In the genomic region with DNA sequence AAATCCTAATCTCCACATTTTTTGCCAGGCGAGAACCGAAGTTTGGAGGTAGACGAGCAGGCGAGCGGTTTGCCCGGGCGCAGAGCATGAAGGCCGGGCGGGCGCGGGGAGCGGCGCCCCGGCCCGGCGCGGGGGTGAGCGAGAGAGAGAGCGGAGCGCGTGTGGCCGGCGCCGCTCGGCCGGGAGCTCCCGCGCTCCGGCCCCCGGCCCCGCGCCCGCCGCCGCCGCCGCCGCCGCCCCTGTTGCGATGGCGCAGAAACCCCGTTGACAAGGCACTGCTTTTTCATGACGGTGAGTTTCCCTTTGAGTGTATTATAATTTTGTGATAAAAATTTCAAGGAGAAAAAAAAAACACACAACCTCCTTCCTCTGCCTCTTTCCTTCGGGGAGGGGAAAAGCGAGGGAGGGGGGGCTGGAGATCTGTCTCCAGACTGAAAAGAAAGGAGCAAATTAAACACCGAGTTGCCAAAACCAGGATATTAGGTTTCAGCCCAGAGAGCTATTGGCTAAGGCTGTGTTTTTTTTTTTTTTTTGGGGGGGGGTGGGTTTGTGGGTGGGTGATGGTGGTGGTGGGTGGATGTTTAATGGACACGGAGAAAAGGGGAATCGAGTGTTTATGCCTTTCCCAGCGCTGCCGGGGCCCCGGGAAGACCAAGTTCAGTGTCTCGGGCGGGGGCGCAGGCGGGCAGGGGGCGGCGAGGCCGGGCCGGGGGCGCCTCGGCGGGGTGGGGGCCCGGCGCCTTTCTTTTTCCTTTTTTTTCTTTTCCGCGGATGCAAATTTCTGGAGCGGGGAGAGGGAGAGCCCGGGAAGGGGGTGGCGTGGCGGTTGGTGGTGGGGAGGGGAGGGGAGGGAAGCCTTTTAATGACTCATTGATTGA, we compare ENCODE assay signal across 1 cellular context.
TF ChIP-seq lines count a peak whose summit lies in the region.

A gene with protein sequence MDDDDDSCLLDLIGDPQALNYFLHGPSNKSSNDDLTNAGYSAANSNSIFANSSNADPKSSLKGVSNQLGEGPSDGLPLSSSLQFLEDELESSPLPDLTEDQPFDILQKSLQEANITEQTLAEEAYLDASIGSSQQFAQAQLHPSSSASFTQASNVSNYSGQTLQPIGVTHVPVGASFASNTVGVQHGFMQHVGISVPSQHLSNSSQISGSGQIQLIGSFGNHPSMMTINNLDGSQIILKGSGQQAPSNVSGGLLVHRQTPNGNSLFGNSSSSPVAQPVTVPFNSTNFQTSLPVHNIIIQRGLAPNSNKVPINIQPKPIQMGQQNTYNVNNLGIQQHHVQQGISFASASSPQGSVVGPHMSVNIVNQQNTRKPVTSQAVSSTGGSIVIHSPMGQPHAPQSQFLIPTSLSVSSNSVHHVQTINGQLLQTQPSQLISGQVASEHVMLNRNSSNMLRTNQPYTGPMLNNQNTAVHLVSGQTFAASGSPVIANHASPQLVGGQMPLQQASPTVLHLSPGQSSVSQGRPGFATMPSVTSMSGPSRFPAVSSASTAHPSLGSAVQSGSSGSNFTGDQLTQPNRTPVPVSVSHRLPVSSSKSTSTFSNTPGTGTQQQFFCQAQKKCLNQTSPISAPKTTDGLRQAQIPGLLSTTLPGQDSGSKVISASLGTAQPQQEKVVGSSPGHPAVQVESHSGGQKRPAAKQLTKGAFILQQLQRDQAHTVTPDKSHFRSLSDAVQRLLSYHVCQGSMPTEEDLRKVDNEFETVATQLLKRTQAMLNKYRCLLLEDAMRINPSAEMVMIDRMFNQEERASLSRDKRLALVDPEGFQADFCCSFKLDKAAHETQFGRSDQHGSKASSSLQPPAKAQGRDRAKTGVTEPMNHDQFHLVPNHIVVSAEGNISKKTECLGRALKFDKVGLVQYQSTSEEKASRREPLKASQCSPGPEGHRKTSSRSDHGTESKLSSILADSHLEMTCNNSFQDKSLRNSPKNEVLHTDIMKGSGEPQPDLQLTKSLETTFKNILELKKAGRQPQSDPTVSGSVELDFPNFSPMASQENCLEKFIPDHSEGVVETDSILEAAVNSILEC (plus strand): TSS at position 242 of the 878 bp plus-strand sequence. CDS start 39,971 bp downstream, outside the sequence.

TF ChIP-seq in K562, 482 proteins besides CTCF, POLR2A, EP300 and RAD21 (continued from another document and continues in another):
- TF ChIP-seq, protein P1, sequence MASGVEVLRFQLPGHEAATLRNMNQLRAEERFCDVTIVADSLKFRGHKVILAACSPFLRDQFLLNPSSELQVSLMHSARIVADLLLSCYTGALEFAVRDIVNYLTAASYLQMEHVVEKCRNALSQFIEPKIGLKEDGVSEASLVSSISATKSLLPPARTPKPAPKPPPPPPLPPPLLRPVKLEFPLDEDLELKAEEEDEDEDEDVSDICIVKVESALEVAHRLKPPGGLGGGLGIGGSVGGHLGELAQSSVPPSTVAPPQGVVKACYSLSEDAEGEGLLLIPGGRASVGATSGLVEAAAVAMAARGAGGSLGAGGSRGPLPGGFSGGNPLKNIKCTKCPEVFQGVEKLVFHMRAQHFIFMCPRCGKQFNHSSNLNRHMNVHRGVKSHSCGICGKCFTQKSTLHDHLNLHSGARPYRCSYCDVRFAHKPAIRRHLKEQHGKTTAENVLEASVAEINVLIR (CRISPR knock-in tag; IDR thresholded peaks at IDR 0.05), result no peak
- TF ChIP-seq SNRNP70 (optimal IDR thresholded peaks at IDR 0.05; ENCODE audit: low read depth, low read length), result no peak
- TF ChIP-seq BRD4 (IDR thresholded peaks at IDR 0.05), result no peak
- no peak for TF ChIP-seq ZNF212 (CRISPR knock-in tag; IDR thresholded peaks at IDR 0.05)
- no peak for TF ChIP-seq RBM39 (optimal IDR thresholded peaks at IDR 0.05; ENCODE audit: low read depth, low read length)
- TF ChIP-seq ETV1 (tag; conservative IDR thresholded peaks at IDR 0.05; ENCODE audit: low read depth), result no peak
- TF ChIP-seq, protein P2, sequence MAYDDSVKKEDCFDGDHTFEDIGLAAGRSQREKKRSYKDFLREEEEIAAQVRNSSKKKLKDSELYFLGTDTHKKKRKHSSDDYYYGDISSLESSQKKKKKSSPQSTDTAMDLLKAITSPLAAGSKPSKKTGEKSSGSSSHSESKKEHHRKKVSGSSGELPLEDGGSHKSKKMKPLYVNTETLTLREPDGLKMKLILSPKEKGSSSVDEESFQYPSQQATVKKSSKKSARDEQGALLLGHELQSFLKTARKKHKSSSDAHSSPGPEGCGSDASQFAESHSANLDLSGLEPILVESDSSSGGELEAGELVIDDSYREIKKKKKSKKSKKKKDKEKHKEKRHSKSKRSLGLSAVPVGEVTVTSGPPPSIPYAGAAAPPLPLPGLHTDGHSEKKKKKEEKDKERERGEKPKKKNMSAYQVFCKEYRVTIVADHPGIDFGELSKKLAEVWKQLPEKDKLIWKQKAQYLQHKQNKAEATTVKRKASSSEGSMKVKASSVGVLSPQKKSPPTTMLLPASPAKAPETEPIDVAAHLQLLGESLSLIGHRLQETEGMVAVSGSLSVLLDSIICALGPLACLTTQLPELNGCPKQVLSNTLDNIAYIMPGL (CRISPR knock-in tag; IDR thresholded peaks at IDR 0.05), result no peak
- TF ChIP-seq ZNF75A (CRISPR knock-in tag; IDR thresholded peaks at IDR 0.05), result no peak
- no peak for TF ChIP-seq KLF6 (CRISPR knock-in tag; IDR thresholded peaks at IDR 0.05; ENCODE audit: borderline replicate concordance)
- TF ChIP-seq, protein P3, sequence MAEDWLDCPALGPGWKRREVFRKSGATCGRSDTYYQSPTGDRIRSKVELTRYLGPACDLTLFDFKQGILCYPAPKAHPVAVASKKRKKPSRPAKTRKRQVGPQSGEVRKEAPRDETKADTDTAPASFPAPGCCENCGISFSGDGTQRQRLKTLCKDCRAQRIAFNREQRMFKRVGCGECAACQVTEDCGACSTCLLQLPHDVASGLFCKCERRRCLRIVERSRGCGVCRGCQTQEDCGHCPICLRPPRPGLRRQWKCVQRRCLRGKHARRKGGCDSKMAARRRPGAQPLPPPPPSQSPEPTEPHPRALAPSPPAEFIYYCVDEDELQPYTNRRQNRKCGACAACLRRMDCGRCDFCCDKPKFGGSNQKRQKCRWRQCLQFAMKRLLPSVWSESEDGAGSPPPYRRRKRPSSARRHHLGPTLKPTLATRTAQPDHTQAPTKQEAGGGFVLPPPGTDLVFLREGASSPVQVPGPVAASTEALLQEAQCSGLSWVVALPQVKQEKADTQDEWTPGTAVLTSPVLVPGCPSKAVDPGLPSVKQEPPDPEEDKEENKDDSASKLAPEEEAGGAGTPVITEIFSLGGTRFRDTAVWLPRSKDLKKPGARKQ (CRISPR knock-in tag; IDR thresholded peaks at IDR 0.05), result no peak
- no peak for TF ChIP-seq ZNF133 (CRISPR knock-in tag; IDR thresholded peaks at IDR 0.05)
- TF ChIP-seq ZNF174 (CRISPR knock-in tag; IDR thresholded peaks at IDR 0.05), result no peak
- TF ChIP-seq ZNF766 (CRISPR knock-in tag; conservative IDR thresholded peaks at IDR 0.05), result peak; percentile 71
- no peak for TF ChIP-seq ZNF253 (CRISPR knock-in tag; conservative IDR thresholded peaks at IDR 0.05)
- peak; percentile 45 for TF ChIP-seq CREM (IDR thresholded peaks at IDR 0.05; ENCODE audit: low read depth)
- TF ChIP-seq ZBED1 (IDR thresholded peaks at IDR 0.05), result no peak
- no peak for TF ChIP-seq PPARD (CRISPR knock-in tag; IDR thresholded peaks at IDR 0.05)
- TF ChIP-seq, protein P4, sequence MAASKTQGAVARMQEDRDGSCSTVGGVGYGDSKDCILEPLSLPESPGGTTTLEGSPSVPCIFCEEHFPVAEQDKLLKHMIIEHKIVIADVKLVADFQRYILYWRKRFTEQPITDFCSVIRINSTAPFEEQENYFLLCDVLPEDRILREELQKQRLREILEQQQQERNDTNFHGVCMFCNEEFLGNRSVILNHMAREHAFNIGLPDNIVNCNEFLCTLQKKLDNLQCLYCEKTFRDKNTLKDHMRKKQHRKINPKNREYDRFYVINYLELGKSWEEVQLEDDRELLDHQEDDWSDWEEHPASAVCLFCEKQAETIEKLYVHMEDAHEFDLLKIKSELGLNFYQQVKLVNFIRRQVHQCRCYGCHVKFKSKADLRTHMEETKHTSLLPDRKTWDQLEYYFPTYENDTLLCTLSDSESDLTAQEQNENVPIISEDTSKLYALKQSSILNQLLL (CRISPR knock-in tag; IDR thresholded peaks at IDR 0.05; ENCODE audit: borderline replicate concordance), result no peak
- TF ChIP-seq, protein P5, sequence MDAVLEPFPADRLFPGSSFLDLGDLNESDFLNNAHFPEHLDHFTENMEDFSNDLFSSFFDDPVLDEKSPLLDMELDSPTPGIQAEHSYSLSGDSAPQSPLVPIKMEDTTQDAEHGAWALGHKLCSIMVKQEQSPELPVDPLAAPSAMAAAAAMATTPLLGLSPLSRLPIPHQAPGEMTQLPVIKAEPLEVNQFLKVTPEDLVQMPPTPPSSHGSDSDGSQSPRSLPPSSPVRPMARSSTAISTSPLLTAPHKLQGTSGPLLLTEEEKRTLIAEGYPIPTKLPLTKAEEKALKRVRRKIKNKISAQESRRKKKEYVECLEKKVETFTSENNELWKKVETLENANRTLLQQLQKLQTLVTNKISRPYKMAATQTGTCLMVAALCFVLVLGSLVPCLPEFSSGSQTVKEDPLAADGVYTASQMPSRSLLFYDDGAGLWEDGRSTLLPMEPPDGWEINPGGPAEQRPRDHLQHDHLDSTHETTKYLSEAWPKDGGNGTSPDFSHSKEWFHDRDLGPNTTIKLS (IDR thresholded peaks at IDR 0.05; ENCODE audit: borderline replicate concordance, low read depth), result no peak
- TF ChIP-seq, protein P6, sequence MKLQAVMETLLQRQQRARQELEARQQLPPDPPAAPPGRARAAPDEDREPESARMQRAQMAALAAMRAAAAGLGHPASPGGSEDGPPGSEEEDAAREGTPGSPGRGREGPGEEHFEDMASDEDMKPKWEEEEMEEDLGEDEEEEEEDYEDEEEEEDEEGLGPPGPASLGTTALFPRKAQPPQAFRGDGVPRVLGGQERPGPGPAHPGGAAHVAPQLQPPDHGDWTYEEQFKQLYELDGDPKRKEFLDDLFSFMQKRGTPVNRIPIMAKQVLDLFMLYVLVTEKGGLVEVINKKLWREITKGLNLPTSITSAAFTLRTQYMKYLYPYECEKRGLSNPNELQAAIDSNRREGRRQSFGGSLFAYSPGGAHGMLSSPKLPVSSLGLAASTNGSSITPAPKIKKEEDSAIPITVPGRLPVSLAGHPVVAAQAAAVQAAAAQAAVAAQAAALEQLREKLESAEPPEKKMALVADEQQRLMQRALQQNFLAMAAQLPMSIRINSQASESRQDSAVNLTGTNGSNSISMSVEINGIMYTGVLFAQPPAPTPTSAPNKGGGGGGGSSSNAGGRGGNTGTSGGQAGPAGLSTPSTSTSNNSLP (IDR thresholded peaks at IDR 0.05; ENCODE audit: borderline replicate concordance, low read depth, low read length), result no peak; the same call in 1 of the 2 replicates
- TF ChIP-seq BHLHE40 (IDR thresholded peaks at IDR 0.05; ENCODE audit: low read length), result no peak
- TF ChIP-seq, protein P7, sequence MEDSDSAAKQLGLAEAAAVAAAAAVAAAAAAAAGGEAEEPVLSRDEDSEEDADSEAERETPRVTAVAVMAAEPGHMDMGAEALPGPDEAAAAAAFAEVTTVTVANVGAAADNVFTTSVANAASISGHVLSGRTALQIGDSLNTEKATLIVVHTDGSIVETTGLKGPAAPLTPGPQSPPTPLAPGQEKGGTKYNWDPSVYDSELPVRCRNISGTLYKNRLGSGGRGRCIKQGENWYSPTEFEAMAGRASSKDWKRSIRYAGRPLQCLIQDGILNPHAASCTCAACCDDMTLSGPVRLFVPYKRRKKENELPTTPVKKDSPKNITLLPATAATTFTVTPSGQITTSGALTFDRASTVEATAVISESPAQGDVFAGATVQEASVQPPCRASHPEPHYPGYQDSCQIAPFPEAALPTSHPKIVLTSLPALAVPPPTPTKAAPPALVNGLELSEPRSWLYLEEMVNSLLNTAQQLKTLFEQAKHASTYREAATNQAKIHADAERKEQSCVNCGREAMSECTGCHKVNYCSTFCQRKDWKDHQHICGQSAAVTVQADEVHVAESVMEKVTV (CRISPR knock-in tag; IDR thresholded peaks at IDR 0.05), result no peak
- TF ChIP-seq, protein P8, sequence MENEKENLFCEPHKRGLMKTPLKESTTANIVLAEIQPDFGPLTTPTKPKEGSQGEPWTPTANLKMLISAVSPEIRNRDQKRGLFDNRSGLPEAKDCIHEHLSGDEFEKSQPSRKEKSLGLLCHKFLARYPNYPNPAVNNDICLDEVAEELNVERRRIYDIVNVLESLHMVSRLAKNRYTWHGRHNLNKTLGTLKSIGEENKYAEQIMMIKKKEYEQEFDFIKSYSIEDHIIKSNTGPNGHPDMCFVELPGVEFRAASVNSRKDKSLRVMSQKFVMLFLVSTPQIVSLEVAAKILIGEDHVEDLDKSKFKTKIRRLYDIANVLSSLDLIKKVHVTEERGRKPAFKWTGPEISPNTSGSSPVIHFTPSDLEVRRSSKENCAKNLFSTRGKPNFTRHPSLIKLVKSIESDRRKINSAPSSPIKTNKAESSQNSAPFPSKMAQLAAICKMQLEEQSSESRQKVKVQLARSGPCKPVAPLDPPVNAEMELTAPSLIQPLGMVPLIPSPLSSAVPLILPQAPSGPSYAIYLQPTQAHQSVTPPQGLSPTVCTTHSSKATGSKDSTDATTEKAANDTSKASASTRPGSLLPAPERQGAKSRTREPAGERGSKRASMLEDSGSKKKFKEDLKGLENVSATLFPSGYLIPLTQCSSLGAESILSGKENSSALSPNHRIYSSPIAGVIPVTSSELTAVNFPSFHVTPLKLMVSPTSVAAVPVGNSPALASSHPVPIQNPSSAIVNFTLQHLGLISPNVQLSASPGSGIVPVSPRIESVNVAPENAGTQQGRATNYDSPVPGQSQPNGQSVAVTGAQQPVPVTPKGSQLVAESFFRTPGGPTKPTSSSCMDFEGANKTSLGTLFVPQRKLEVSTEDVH (IDR thresholded peaks at IDR 0.05; ENCODE audit: low read depth, partially characterized antibody), result no peak
- TF ChIP-seq NFATC3 (IDR thresholded peaks at IDR 0.05), result no peak
- TF ChIP-seq HDAC1 (IDR thresholded peaks at IDR 0.05), result no peak
- TF ChIP-seq ZNF23 (CRISPR knock-in tag; IDR thresholded peaks at IDR 0.05), result no peak
- peak; percentile 5 for TF ChIP-seq HMGN3 (IDR thresholded peaks at IDR 0.05; ENCODE audit: borderline replicate concordance, extremely low read depth, insufficient read length, low read depth, low read length)
- TF ChIP-seq, protein P9, sequence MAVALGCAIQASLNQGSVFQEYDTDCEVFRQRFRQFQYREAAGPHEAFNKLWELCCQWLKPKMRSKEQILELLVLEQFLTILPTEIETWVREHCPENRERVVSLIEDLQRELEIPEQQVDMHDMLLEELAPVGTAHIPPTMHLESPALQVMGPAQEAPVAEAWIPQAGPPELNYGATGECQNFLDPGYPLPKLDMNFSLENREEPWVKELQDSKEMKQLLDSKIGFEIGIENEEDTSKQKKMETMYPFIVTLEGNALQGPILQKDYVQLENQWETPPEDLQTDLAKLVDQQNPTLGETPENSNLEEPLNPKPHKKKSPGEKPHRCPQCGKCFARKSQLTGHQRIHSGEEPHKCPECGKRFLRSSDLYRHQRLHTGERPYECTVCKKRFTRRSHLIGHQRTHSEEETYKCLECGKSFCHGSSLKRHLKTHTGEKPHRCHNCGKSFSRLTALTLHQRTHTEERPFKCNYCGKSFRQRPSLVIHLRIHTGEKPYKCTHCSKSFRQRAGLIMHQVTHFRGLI (CRISPR knock-in tag; IDR thresholded peaks at IDR 0.05), result no peak
